In genomic region chr7:76056241-76056640, GRCh38 we compare ENCODE assay signal across 21 cellular contexts. TPM values are rescaled to one million over a fixed set of nuclear protein-coding genes. Genes with fewer than 3 reads are reported as not detected.
DNase-seq lines count a peak whose midpoint lies in the region; ATAC-seq and TF ChIP-seq lines count a peak whose summit lies in the region.
"Had no signal": no experiment of that assay in that cellular context is flagged by ENCODE, and none has a peak within 500 bp of the region (broad histone marks: within the 10 kb centered on the region; RNA-seq: fewer than 3 reads in every experiment).

No MANE protein-coding gene starts in this region.

- H3K36me3 ChIP-seq in adrenal gland (replicated peaks in 1 of 2) (peaks cover 0 to 55% of the 10 kb centered on the region in 2 donors), psoas muscle (ENCODE audit: insufficient read depth in 1 of 2, low read depth in 1 of 2) (peaks cover 8 to 80% of the 10 kb centered on the region in 2 donors), stomach (peaks cover 51 to 97% (median 88%) of the 10 kb centered on the region in 4 donors), prostate gland (peaks cover 18 to 24% of the 10 kb centered on the region in 2 donors)

- no peaks in the 10 kb centered on the region for H3K27me3 Mint-ChIP-seq in natural killer cell treated with Interleukin-12 subunit alpha and Interleukin-12 subunit beta and Interleukin-15 and Interleukin-18, amount 100 ng/mL, for 72 hours
- H3K27me3 Mint-ChIP-seq: B cell; CD4-positive, CD25-positive, alpha-beta regulatory T cell had no signal

- no peaks in the 10 kb centered on the region for H3K36me3 Mint-ChIP-seq in natural killer cell treated with Interleukin-12 subunit alpha and Interleukin-12 subunit beta and Interleukin-15 and Interleukin-18, amount 100 ng/mL, for 72 hours

- intact Hi-C loops in adrenal gland (cut with DNase I) (no loop called here), psoas muscle (cut with DNase I) (no loop called here), stomach (cut with DNase I; ENCODE audit: low total_unique reads) (no loop called here), prostate gland (cut with DNase I) (no loop called here)

- no peak overlapping the region for H3K4me3 Mint-ChIP-seq in natural killer cell treated with Interleukin-12 subunit alpha and Interleukin-12 subunit beta and Interleukin-15 and Interleukin-18, amount 100 ng/mL, for 72 hours
- H3K4me3 Mint-ChIP-seq: B cell; CD4-positive, CD25-positive, alpha-beta regulatory T cell; CD8-positive, alpha-beta T cell; HFFc6 had no signal

- DNase-seq in DMS53 (lab: John Stamatoyannopoulos, UW) (peak; percentile 74), DMS53 treated with DMSO at 0.1 percent for 48 hours (lab: John Stamatoyannopoulos, UW; ENCODE audit: unreplicated experiment) (no peak), adrenal gland (no peak), psoas muscle (no peak), stomach (no peak), NCI-H2196 treated with DMSO at 0.1 percent for 48 hours (lab: John Stamatoyannopoulos, UW; ENCODE audit: unreplicated experiment) (no peak), prostate gland (ENCODE audit: low spot score) (no peak)
- no peak for DNase-seq in natural killer cell treated with Interleukin-12 subunit alpha and Interleukin-12 subunit beta and Interleukin-15 and Interleukin-18, amount 100 ng/mL, for 72 hours (ENCODE audit: low spot score)
- DNase-seq: Caco-2; CD4-positive, CD25-positive, alpha-beta regulatory T cell; CD8-positive, alpha-beta T cell; DMS153; DMS79 treated with DMSO at 0.1 percent for 48 hours; GF-D8; GOT3; HFFc6 had no signal

- no peak for TF ChIP-seq POLR2A in adrenal gland (IDR thresholded peaks at IDR 0.05)
- TF ChIP-seq POLR2A in stomach (IDR thresholded peaks at IDR 0.05): no peak
- TF ChIP-seq POLR2A in prostate gland (IDR thresholded peaks at IDR 0.05): no peak

- no peaks in the 10 kb centered on the region for H3K9me3 Mint-ChIP-seq in natural killer cell treated with Interleukin-12 subunit alpha and Interleukin-12 subunit beta and Interleukin-15 and Interleukin-18, amount 100 ng/mL, for 72 hours
- H3K9me3 Mint-ChIP-seq: CD8-positive, alpha-beta T cell; HFFc6 had no signal

- no peak for TF ChIP-seq EP300 in stomach (IDR thresholded peaks at IDR 0.05)

- peaks cover 19 to 22% of the 10 kb centered on the region in 2 donors for H3K4me1 Mint-ChIP-seq in natural killer cell treated with Interleukin-12 subunit alpha and Interleukin-12 subunit beta and Interleukin-15 and Interleukin-18, amount 100 ng/mL, for 72 hours (ENCODE audit: low read depth in 2 of 2)

- H3K4me3 ChIP-seq in adrenal gland (no peak overlapping the region), psoas muscle (no peak overlapping the region), stomach (no peak overlapping the region), prostate gland (no peak overlapping the region)
- H3K4me3 ChIP-seq: BLaER1, HAP-1 had no signal

- H3K9me3 ChIP-seq in adrenal gland (replicated peaks in 1 of 3) (no peaks in the 10 kb centered on the region), psoas muscle (no peaks in the 10 kb centered on the region), stomach (no peaks in the 10 kb centered on the region), prostate gland (no peaks in the 10 kb centered on the region)
- H3K9me3 ChIP-seq: BLaER1, Caco-2, HAP-1 had no signal

- peaks cover 14 to 35% of the 10 kb centered on the region in 2 donors for H3K4me1 ChIP-seq in adrenal gland (replicated peaks in 1 of 2)
- peaks cover 58% of the 10 kb centered on the region for H3K4me1 ChIP-seq in psoas muscle
- H3K4me1 ChIP-seq in stomach: peaks cover 15 to 51% (median 30%) of the 10 kb centered on the region in 4 donors
- no peaks in the 10 kb centered on the region for H3K4me1 ChIP-seq in prostate gland (replicated peaks)
- H3K4me1 ChIP-seq: BLaER1, Caco-2, HAP-1 had no signal

- H3K27me3 ChIP-seq in adrenal gland (no peaks in the 10 kb centered on the region), psoas muscle (ENCODE audit: insufficient read depth in 3 of 3, low read length in 2 of 3) (no peaks in the 10 kb centered on the region), stomach (no peaks in the 10 kb centered on the region), prostate gland (replicated peaks; ENCODE audit: insufficient read depth) (no peaks in the 10 kb centered on the region)
- H3K27me3 ChIP-seq: BLaER1 had no signal

- no peak for ATAC-seq in psoas muscle
- no peak for ATAC-seq in natural killer cell treated with Interleukin-12 subunit alpha and Interleukin-12 subunit beta and Interleukin-15 and Interleukin-18, amount 100 ng/mL, for 72 hours
- ATAC-seq: CD8-positive, alpha-beta T cell had no signal

- WGBS in adrenal gland, 4 donors: 85 to 96% (median 89%) methylated on average over 7 of the region's 7 CpGs
- 48 to 61% (median 52%) methylated on average over 7 of the region's 7 CpGs for WGBS in psoas muscle, 3 donors
- whole genome bisulfite sequencing in stomach, 5 donors: 68 to 81% (median 72%) methylated on average over 7 of the region's 7 CpGs
- 69% methylated on average over 7 of the region's 7 CpGs for WGBS in prostate gland

- H3K27ac Mint-ChIP-seq in natural killer cell treated with Interleukin-12 subunit alpha and Interleukin-12 subunit beta and Interleukin-15 and Interleukin-18, amount 100 ng/mL, for 72 hours: no peak overlapping the region
- H3K27ac Mint-ChIP-seq: B cell; CD4-positive, CD25-positive, alpha-beta regulatory T cell; CD8-positive, alpha-beta T cell; HFFc6 had no signal

- TF ChIP-seq CTCF in adrenal gland (IDR thresholded peaks at IDR 0.05): no peak
- no peak for TF ChIP-seq CTCF in psoas muscle (IDR thresholded peaks at IDR 0.05)
- no peak for TF ChIP-seq CTCF in stomach (IDR thresholded peaks at IDR 0.05)
- no peak for TF ChIP-seq CTCF in prostate gland (IDR thresholded peaks at IDR 0.05)

- H3K27ac ChIP-seq in adrenal gland (peak overlapping the region in 3 of 5 donors; percentile 82 to 91 (median 91)), psoas muscle (peak overlapping the region; percentile 88), stomach (peak overlapping the region in 3 of 5 donors; percentile 57 to 60 (median 58)), prostate gland (no peak overlapping the region)
- H3K27ac ChIP-seq: 22Rv1, BLaER1, C4-2B had no signal

RNA-seq across cellular contexts. Expression of gene MDH2, which starts 8.3 kb away (rescaled TPM):
- total RNA-seq in adrenal gland (100 to 1,000 TPM; 153 to 359 (median 226) TPM), psoas muscle (100 to 1,000 TPM; 483 to 621 (median 527) TPM), stomach (100 to 1,000 TPM in 2 of 5 donors, 10 to 100 TPM in 3; 41.1 to 227 (median 71.9) TPM), prostate gland (100 to 1,000 TPM; 116 to 117 TPM)
- polyA plus RNA-seq in adrenal gland (100 to 1,000 TPM in 1 of 3 donors, 10 to 100 TPM in 2; 42.5 to 284 (median 60.3) TPM), psoas muscle (100 to 1,000 TPM; 385 to 453 (median 396) TPM), stomach (100 to 1,000 TPM in 1 of 3 donors, 10 to 100 TPM in 2; 81.5 to 107 (median 89.2) TPM)
- total RNA-seq in natural killer cell treated with Interleukin-12 subunit alpha and Interleukin-12 subunit beta and Interleukin-15 and Interleukin-18, amount 100 ng/mL, for 72 hours: 100 to 1,000 TPM; 178 to 266 TPM

RNA-seq across cellular contexts. Expression of gene STYXL1, which starts 8.4 kb away (rescaled TPM):
- total RNA-seq in adrenal gland (10 to 100 TPM; 20.9 to 70.7 (median 41.9) TPM), psoas muscle (10 to 100 TPM in 3 of 4 donors, 1 to 10 TPM in 1; 6.6 to 42.3 (median 14.1) TPM), stomach (10 to 100 TPM; 12.3 to 58.1 (median 17.8) TPM), prostate gland (10 to 100 TPM; 29.8 to 94.5 TPM)
- polyA plus RNA-seq in adrenal gland (10 to 100 TPM; 54.1 to 82.0 (median 64.2) TPM), psoas muscle (10 to 100 TPM in 2 of 3 donors, 1 to 10 TPM in 1; 9.5 to 67.5 (median 39.9) TPM), stomach (10 to 100 TPM; 37.0 to 57.4 (median 45.4) TPM)
- total RNA-seq in natural killer cell treated with Interleukin-12 subunit alpha and Interleukin-12 subunit beta and Interleukin-15 and Interleukin-18, amount 100 ng/mL, for 72 hours: 10 to 100 TPM; 36.6 to 56.4 TPM

Comparison
In these comparisons a context has a peak if more than half of its experiments do, and no peak if none do; other contexts are left out.
1. H3K27ac ChIP-seq: peak in adrenal gland (3 of 5), psoas muscle (single experiment) and stomach (3 of 5); none in prostate gland (0 of 2).